In the genomic region with DNA sequence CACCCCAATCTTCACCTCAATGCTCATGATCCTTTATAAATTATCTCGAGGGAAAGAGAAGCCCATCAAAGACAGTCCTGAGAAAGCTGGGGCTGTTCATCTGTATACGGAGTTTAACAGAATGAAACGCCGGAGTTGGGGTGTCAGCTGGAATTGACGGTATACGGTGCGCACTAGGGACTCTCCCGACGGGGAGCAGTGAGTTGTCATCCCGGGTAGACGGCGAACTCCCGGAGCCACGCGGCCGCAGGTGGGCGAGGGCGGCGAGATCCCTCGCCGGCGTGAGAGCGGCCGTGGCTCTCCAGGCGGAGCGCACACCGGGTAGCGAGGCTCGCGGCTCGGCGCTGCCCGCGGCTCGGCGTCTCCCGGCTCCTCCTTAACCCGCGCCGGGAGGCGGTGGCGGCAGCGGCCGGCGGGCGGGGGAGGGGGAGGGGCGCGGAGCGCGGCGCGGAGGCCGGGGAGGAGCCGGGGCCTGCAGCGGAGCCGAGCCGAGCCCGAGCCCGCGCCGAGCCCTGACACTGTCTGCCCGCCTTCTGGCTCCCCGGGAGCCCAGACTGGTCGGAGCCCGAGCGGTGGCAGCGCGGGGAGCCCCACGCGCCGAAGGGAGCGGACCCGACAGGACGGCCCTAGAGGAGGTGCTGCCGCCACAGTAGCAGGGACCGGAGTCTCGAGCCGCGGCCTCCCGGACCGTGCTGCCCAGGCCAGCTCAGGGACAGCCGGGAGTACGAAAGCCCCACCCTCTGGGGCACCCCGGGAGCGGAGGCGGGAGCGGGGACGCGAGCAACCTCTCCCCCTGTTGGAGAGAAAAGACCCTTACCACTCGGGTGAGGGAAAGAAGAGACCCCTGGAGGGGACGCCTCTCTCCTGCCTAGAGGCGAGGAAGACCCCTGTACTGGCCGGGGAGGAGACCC, we compare ENCODE assay signal across 8 cellular contexts. TPM values are rescaled to one million over a fixed set of nuclear protein-coding genes. Genes with fewer than 3 reads are reported as not detected.
A peak's percentile ranks its signal among the peaks of the same experiment; 100 is the strongest.
DNase-seq lines count a peak whose midpoint lies in the region; ATAC-seq and TF ChIP-seq lines count a peak whose summit lies in the region.

A gene (plus strand): TSS at position 475 of the 911 bp plus-strand sequence. CDS start 7,117 bp downstream, outside the sequence.

- intact Hi-C loops in left cardiac atrium (cut with DNase I) = no loop called here

- H3K9me3 ChIP-seq in KOPT-K1 (ENCODE audit: insufficient read depth, low read length, poor library complexity, severe bottlenecking) = no peaks in the 10 kb centered on the region

- H3K9me3 Mint-ChIP-seq in progenitor cell of endocrine pancreas (ENCODE audit: low read depth) = no peaks in the 10 kb centered on the region

- ATAC-seq in GM21737 (IDR thresholded peaks at IDR 0.05; ENCODE audit: unreplicated experiment) (peak; percentile 70), left cardiac atrium (peak; percentile 91 to 96)

- peaks cover 2% of the 10 kb centered on the region for H3K36me3 Mint-ChIP-seq in progenitor cell of endocrine pancreas (ENCODE audit: insufficient read depth)

- H3K4me3 Mint-ChIP-seq in progenitor cell of endocrine pancreas (ENCODE audit: low read depth) = peak within 1 kb of the TSS; percentile 82

- no peaks in the 10 kb centered on the region for H3K27me3 Mint-ChIP-seq in progenitor cell of endocrine pancreas

- H3K27ac Mint-ChIP-seq in progenitor cell of endocrine pancreas = peak within 1 kb of the TSS; percentile 88

- DNase-seq in EL (peak; percentile 72), T-helper 1 cell (peak; percentile 64 to 81 (median 76)), left cardiac atrium (peak; percentile 83), progenitor cell of endocrine pancreas (ENCODE audit: low spot score, unreplicated experiment) (peak; percentile 78), ureter (ENCODE audit: low spot score) (peak; percentile 88)

- H3K27ac ChIP-seq in KOPT-K1 (ENCODE audit: low read depth, low read length, poor library complexity, severe bottlenecking) = peak within 1 kb of the TSS; percentile 79
- H3K27ac ChIP-seq in adipose tissue (ENCODE audit: low read depth, low read length) = peak within 1 kb of the TSS; percentile 73

- peaks cover 24% of the 10 kb centered on the region for H3K4me1 Mint-ChIP-seq in progenitor cell of endocrine pancreas (ENCODE audit: low read depth)

- TF ChIP-seq CTCF in progenitor cell of endocrine pancreas (IDR thresholded peaks at IDR 0.05; ENCODE audit: unreplicated experiment) = peak; percentile 60

- WGBS in adipose tissue, 3 donors = 0 to 1% (median 0%) methylated on average over 62 to 87 of the region's 93 CpGs

- H3K36me3 ChIP-seq in KOPT-K1 (ENCODE audit: insufficient read depth, low read length) = no peaks in the 10 kb centered on the region

RNA-seq across cellular contexts. Expression of the gene that starts here (rescaled TPM):
- 1 to 10 TPM; 4.8 to 8.7 (median 7.6) TPM for polyA plus RNA-seq in adipose tissue
- total RNA-seq in left cardiac atrium = 10 to 100 TPM; 18.9 to 19.5 TPM
- 20.0 and 20.8 TPM in 2 replicates for total RNA-seq in progenitor cell of endocrine pancreas
- 21.1 TPM for total RNA-seq in ureter

Comparison
In these comparisons a context has a peak if more than half of its experiments do, and no peak if none do; other contexts are left out.
1. Peak in every context shown above with its lines: DNase-seq, ATAC-seq and H3K27ac ChIP-seq.